ENCODE assay signal across 8 cellular contexts in genomic region chr1:32241011-32241763, GRCh38. TPM values are rescaled to one million over a fixed set of nuclear protein-coding genes. Genes with fewer than 3 reads are reported as not detected.
DNase-seq lines count a peak whose midpoint lies in the region; ATAC-seq and TF ChIP-seq lines count a peak whose summit lies in the region.

No MANE protein-coding gene starts in this region.

- peaks cover 15% of the 10 kb centered on the region for H3K4me1 Mint-ChIP-seq in activated naive CD8-positive, alpha-beta T cell (ENCODE audit: low read depth)
- H3K4me1 Mint-ChIP-seq in osteocyte (ENCODE audit: unreplicated experiment) = peaks cover 29% of the 10 kb centered on the region

- no peaks in the 10 kb centered on the region for H3K27me3 Mint-ChIP-seq in activated naive CD8-positive, alpha-beta T cell
- no peaks in the 10 kb centered on the region for H3K27me3 Mint-ChIP-seq in osteocyte (ENCODE audit: unreplicated experiment)

- H3K27ac Mint-ChIP-seq in activated naive CD8-positive, alpha-beta T cell = peak overlapping the region; percentile 22
- peak overlapping the region; percentile 93 for H3K27ac Mint-ChIP-seq in osteocyte (ENCODE audit: unreplicated experiment)

- H3K4me3 Mint-ChIP-seq in activated naive CD8-positive, alpha-beta T cell = peak overlapping the region; percentile 87
- H3K4me3 Mint-ChIP-seq in osteocyte (ENCODE audit: unreplicated experiment) = peak overlapping the region; percentile 88

- peaks cover under 1% of the 10 kb centered on the region for H3K36me3 Mint-ChIP-seq in activated naive CD8-positive, alpha-beta T cell
- H3K36me3 Mint-ChIP-seq in osteocyte (ENCODE audit: unreplicated experiment) = no peaks in the 10 kb centered on the region

- intact Hi-C loops in left cardiac atrium (cut with DNase I) = loop anchor here in 1 of 2 donors (10.0 kb wide), 1 partner anchor 54 kb away; the partner anchor contains the start of gene HDAC1

- ATAC-seq in left cardiac atrium (peak; percentile 69 to 70), HG03460 (IDR thresholded peaks at IDR 0.05; ENCODE audit: unreplicated experiment) (no peak), GM21526 (IDR thresholded peaks at IDR 0.05; ENCODE audit: low FRiP score, unreplicated experiment) (no peak)

- no peaks in the 10 kb centered on the region for H3K9me3 Mint-ChIP-seq in activated naive CD8-positive, alpha-beta T cell (ENCODE audit: low read depth)
- no peaks in the 10 kb centered on the region for H3K9me3 Mint-ChIP-seq in osteocyte (ENCODE audit: unreplicated experiment)

- TF ChIP-seq CTCF in C4-2B (conservative IDR thresholded peaks at IDR 0.05) = no peak
- no peak for TF ChIP-seq CTCF in osteocyte (IDR thresholded peaks at IDR 0.05)

- peak overlapping the region; percentile 63 for H3K27ac ChIP-seq in C4-2B

- DNase-seq in GM19238 (ENCODE audit: insufficient read length, low spot score) = peak; percentile 51
- peak; percentile 78 for DNase-seq in NCI-H345 (lab: John Stamatoyannopoulos, UW)
- DNase-seq in left cardiac atrium = peak; percentile 69
- DNase-seq in osteocyte (ENCODE audit: extremely low spot score, unreplicated experiment) = peak; percentile 86

RNA-seq across cellular contexts. Expression of gene FAM167B, which starts 5.8 kb away (rescaled TPM):
- total RNA-seq in left cardiac atrium = 1 to 10 TPM; 5.5 to 9.8 TPM
- 2.7 and 2.8 TPM in 2 replicates for total RNA-seq in osteocyte

RNA-seq across cellular contexts. Expression of gene LCK, which starts 9.9 kb away (rescaled TPM):
- total RNA-seq in left cardiac atrium = 1 to 10 TPM; 1.2 to 2.6 TPM
- total RNA-seq in osteocyte = not detected in 2 replicates

RNA-seq across cellular contexts. Expression of gene EIF3I, which starts 19.0 kb away (rescaled TPM):
- total RNA-seq in left cardiac atrium = 100 to 1,000 TPM in 1 of 2 donors, 10 to 100 TPM in 1; 95.1 to 110 TPM
- total RNA-seq in osteocyte = 159 and 163 TPM in 2 replicates

RNA-seq across cellular contexts. Expression of gene TMEM234, which starts 19.0 kb away (rescaled TPM):
- 1 to 10 TPM; 8.8 to 9.9 TPM for total RNA-seq in left cardiac atrium
- 27.9 and 30.7 TPM in 2 replicates for total RNA-seq in osteocyte

RNA-seq across cellular contexts. Expression of gene DCDC2B, which starts 32.3 kb away (rescaled TPM):
- total RNA-seq in left cardiac atrium = not detected
- total RNA-seq in osteocyte = not detected in 2 replicates

Comparison
In these comparisons a context has a peak if more than half of its experiments do, and no peak if none do; other contexts are left out.
1. ATAC-seq: peak in left cardiac atrium (2 of 2); none in HG03460 (single experiment) and GM21526 (single experiment).
2. Peak in every context shown above with its lines, with median percentiles within 50 percentile points of each other: DNase-seq.